14 cellular contexts compared by ENCODE assay signal in the genomic region with DNA sequence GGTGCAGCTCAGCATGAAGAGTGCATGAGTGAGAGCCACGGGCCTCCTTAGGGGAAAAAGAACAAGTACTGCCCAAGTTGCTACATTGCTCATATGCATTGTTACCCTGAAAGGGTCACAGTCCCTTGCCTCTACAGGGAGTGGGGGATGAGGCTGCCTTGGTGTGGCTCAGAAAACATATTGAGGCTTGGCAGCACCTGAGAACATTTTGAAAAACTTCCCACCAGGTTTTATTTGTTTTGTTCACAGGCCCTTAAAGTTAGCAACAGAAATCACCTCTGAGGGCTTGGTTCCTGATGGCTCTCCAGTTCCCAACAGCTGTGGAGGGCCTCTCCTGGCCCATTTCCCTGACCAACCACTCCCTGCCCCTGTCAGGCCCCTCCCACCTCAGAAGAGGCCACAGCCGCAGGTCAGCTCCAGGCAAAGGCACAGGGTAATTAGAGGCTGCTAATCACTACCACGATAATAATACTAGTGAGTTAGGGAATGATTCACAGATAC.
DNase-seq lines count a peak whose midpoint lies in the region; ATAC-seq, FAIRE-seq and TF ChIP-seq lines count a peak whose summit lies in the region.
"Had no signal": no experiment of that assay in that cellular context is flagged by ENCODE, and none has a peak within 500 bp of the region (broad histone marks: within the 10 kb centered on the region; RNA-seq: fewer than 3 reads in every experiment).

No MANE protein-coding gene starts in this region.

- no peaks in the 10 kb centered on the region for H3K9me3 ChIP-seq in RWPE2 (ENCODE audit: severe bottlenecking)
- H3K9me3 ChIP-seq in keratinocyte (ENCODE audit: control insufficient read depth, low read depth, low read length), result no peaks in the 10 kb centered on the region
- no peaks in the 10 kb centered on the region for H3K9me3 ChIP-seq in HepG2 (ENCODE audit: low read length)
- H3K9me3 ChIP-seq: heart right ventricle, testis had no signal

- no peak for DNase-seq in Right ventricle myocardium superior
- DNase-seq in cardiac septum (ENCODE audit: low spot score), result no peak
- DNase-seq in RWPE2 (ENCODE audit: low spot score), result no peak
- DNase-seq in keratinocyte (ENCODE audit: low read depth, low spot score), result no peak
- no peak for DNase-seq in GF-D8 (lab: John Stamatoyannopoulos, UW)
- DNase-seq in GM12892 (ENCODE audit: insufficient read length), result no peak
- no peak for DNase-seq in HepG2 (ENCODE audit: low spot score)
- DNase-seq: activated naive CD8-positive, alpha-beta T cell treated with anti-CD3 and anti-CD28 coated beads, Interleukin-2, amount 10 ng/mL, durations not matched to agents 7 days and 5 days; GDM1; heart right ventricle; retina; testis had no signal

- POLR2A ChIA-PET in HepG2 (lab: Yijun Ruan, JAX), result no interaction called here

- intact Hi-C loops in Right ventricle myocardium superior (cut with DNase I) (no loop called here), cardiac septum (cut with DNase I) (no loop called here), HepG2 (cut with micrococcal nuclease; ENCODE audit: unreplicated experiment) (no loop called here)

- H3K4me2 ChIP-seq in keratinocyte (ENCODE audit: control insufficient read depth, extremely low read depth, insufficient read depth, low read depth, low read length) (peak overlapping the region; percentile 13), HepG2 (ENCODE audit: low read depth, low read length) (no peak overlapping the region)

- no peak for FAIRE-seq in keratinocyte (lab: Jason Lieb, UNC)
- FAIRE-seq in GM12892 (lab: Jason Lieb, UNC), result no peak
- FAIRE-seq in HepG2 (lab: Jason Lieb, UNC), result no peak

- H2AFZ ChIP-seq in keratinocyte (ENCODE audit: control insufficient read depth, low read length) (no peak overlapping the region), HepG2 (ENCODE audit: low read length) (no peak overlapping the region)

- no peaks in the 10 kb centered on the region for H4K20me1 ChIP-seq in keratinocyte (ENCODE audit: control insufficient read depth, extremely low read depth, insufficient read depth, low read length)
- H4K20me1 ChIP-seq in HepG2 (ENCODE audit: insufficient read depth, low read length), result no peaks in the 10 kb centered on the region

- BruUV-seq in HepG2 (replicated peaks; lab: Mats Ljungman, UMichigan), result no TSS peak

- TF ChIP-seq POLR2A in GM12892 (IDR thresholded peaks at IDR 0.05; ENCODE audit: low read depth, low read length), result no peak
- TF ChIP-seq POLR2A in HepG2 (IDR thresholded peaks at IDR 0.05; ENCODE audit: insufficient read depth in 1 of 2, low read depth in 2 of 2, low read length in 2 of 2), result no peak

- H3K27me3 ChIP-seq in RWPE2 (ENCODE audit: insufficient read depth, poor library complexity, severe bottlenecking) (no peaks in the 10 kb centered on the region), keratinocyte (ENCODE audit: control insufficient read depth, extremely low read depth, insufficient read depth, low read length) (no peaks in the 10 kb centered on the region), HepG2 (ENCODE audit: control insufficient read depth in 1 of 2, insufficient read depth in 2 of 2, low read length in 2 of 2) (peaks cover 0 to 4% of the 10 kb centered on the region in 2 experiments; a peak in 1 of 5 replicates)
- H3K27me3 ChIP-seq: testis had no signal

- peak; percentile 64 for ATAC-seq in Right ventricle myocardium superior (ENCODE audit: poor library complexity)
- ATAC-seq in RWPE2 (ENCODE audit: low read depth), result no peak; the same call in 2 of the 3 replicates
- no peak for ATAC-seq in GM21526 (IDR thresholded peaks at IDR 0.05; ENCODE audit: low FRiP score, unreplicated experiment)
- no peak for ATAC-seq in HepG2

- TF ChIP-seq EP300 in HepG2 (IDR thresholded peaks at IDR 0.05; ENCODE audit: low read depth in 2 of 2, low read length in 2 of 2) (no peak), HepG2 (CRISPR knock-in tag; IDR thresholded peaks at IDR 0.05; ENCODE audit: borderline replicate concordance) (no peak)

- no peaks in the 10 kb centered on the region for H3K9me1 ChIP-seq in keratinocyte (ENCODE audit: control insufficient read depth, extremely low read depth, insufficient read depth, low read length)

- in situ Hi-C loops in HepG2 (cut with HindIII; ENCODE audit: extremely low pct_ligation_motif_present, low pct_unique_long_range_greater_than_20kb), result no loop called here

- H3K9ac ChIP-seq in keratinocyte (ENCODE audit: control insufficient read depth, extremely low read depth, insufficient read depth, low read length) (peak overlapping the region; percentile 33), HepG2 (ENCODE audit: insufficient read depth, low read depth, low read length) (no peak overlapping the region)

- H3K27ac ChIP-seq in RWPE2 (ENCODE audit: poor library complexity, severe bottlenecking) (peak overlapping the region; percentile 41), keratinocyte (ENCODE audit: control insufficient read depth, insufficient read depth, low read length) (peak overlapping the region; percentile 16), HepG2 (ENCODE audit: extremely low read length, insufficient read depth, low read length) (no peak overlapping the region)
- H3K27ac ChIP-seq: RWPE1, testis had no signal

- WGBS in HepG2 (ENCODE audit: low lambda C conversion rate), result 0% methylated on average over 3 of the region's 3 CpGs

- H3K4me3 ChIP-seq in RWPE2 (ENCODE audit: severe bottlenecking), result no peak overlapping the region
- no peak overlapping the region for H3K4me3 ChIP-seq in keratinocyte (ENCODE audit: control insufficient read depth in 2 of 3, extremely low read depth in 1 of 3, insufficient read depth in 2 of 3, low read depth in 1 of 3, low read length in 3 of 3)
- no peak overlapping the region for H3K4me3 ChIP-seq in HepG2 (replicated peaks in 1 of 3; ENCODE audit: insufficient read depth in 1 of 3, low read depth in 2 of 3, low read length in 3 of 3)
- H3K4me3 ChIP-seq: heart right ventricle, testis had no signal

- H3K79me2 ChIP-seq in keratinocyte (ENCODE audit: control insufficient read depth, insufficient read depth, low read length) (no peaks in the 10 kb centered on the region), HepG2 (ENCODE audit: insufficient read depth, low read length) (no peaks in the 10 kb centered on the region)

- H3K36me3 ChIP-seq in RWPE2 (ENCODE audit: low read depth) (no peaks in the 10 kb centered on the region), keratinocyte (ENCODE audit: control insufficient read depth in 2 of 2, extremely low read depth in 1 of 2, insufficient read depth in 2 of 2, low read length in 2 of 2) (no peaks in the 10 kb centered on the region), HepG2 (replicated peaks in 1 of 2; ENCODE audit: control insufficient read depth in 1 of 2, insufficient read depth in 2 of 2, low read length in 2 of 2) (no peaks in the 10 kb centered on the region)
- H3K36me3 ChIP-seq: heart right ventricle had no signal

- TF ChIP-seq CTCF in RWPE2 (IDR thresholded peaks at IDR 0.05; ENCODE audit: poor library complexity, severe bottlenecking), result no peak
- no peak for TF ChIP-seq CTCF in keratinocyte (optimal IDR thresholded peaks at IDR 0.05 in 1 of 3, IDR thresholded peaks at IDR 0.05 in 1 of 3, conservative IDR thresholded peaks at IDR 0.05 in 1 of 3; ENCODE audit: extremely low read depth in 1 of 3, insufficient read depth in 2 of 3, low read length in 3 of 3)
- no peak for TF ChIP-seq CTCF in HepG2 (CRISPR knock-in tag; IDR thresholded peaks at IDR 0.05)

- dilution Hi-C loops in keratinocyte (cut with MboI; ENCODE audit: extremely low pct_ligation_motif_present, low sequenced_read_pairs), result no loop called here

- H3K4me1 ChIP-seq in RWPE2 (ENCODE audit: insufficient read depth, poor library complexity, severe bottlenecking) (peaks cover 27% of the 10 kb centered on the region), keratinocyte (ENCODE audit: control insufficient read depth, extremely low read depth, insufficient read depth, low read length) (peaks cover 28% of the 10 kb centered on the region), HepG2 (ENCODE audit: insufficient read depth, low read length) (no peaks in the 10 kb centered on the region)

- CTCF ChIA-PET in HepG2 (lab: Yijun Ruan, JAX; ENCODE audit: low intra/inter-chr PET ratio, low total read pairs), result no interaction called here

- no peak for TF ChIP-seq RAD21 in HepG2 (CRISPR knock-in tag; IDR thresholded peaks at IDR 0.05)

TF ChIP-seq in HepG2, 621 proteins besides CTCF, POLR2A, EP300 and RAD21:
- TF ChIP-seq PRMT3 (CRISPR knock-in tag; IDR thresholded peaks at IDR 0.05; ENCODE audit: borderline replicate concordance, low read depth), result no peak
- TF ChIP-seq NCOA5 (CRISPR knock-in tag; IDR thresholded peaks at IDR 0.05), result no peak
- TF ChIP-seq FOXK1 (CRISPR knock-in tag; IDR thresholded peaks at IDR 0.05; ENCODE audit: borderline replicate concordance, low read depth), result no peak
- no peak for TF ChIP-seq ZNF883 (CRISPR knock-in tag; IDR thresholded peaks at IDR 0.05; ENCODE audit: not compliant biosample characterization)
- no peak for TF ChIP-seq ZNF441 (CRISPR knock-in tag; IDR thresholded peaks at IDR 0.05; ENCODE audit: borderline replicate concordance)
- TF ChIP-seq ZNF354B (CRISPR knock-in tag; IDR thresholded peaks at IDR 0.05), result no peak
- no peak for TF ChIP-seq KLF11 (CRISPR knock-in tag; IDR thresholded peaks at IDR 0.05)
- TF ChIP-seq ZNF225 (CRISPR knock-in tag; IDR thresholded peaks at IDR 0.05), result no peak
- TF ChIP-seq HNRNPL (IDR thresholded peaks at IDR 0.05; ENCODE audit: low read depth, low read length), result no peak
- no peak for TF ChIP-seq BRD4 (CRISPR knock-in tag; IDR thresholded peaks at IDR 0.05)
- TF ChIP-seq SPEN (CRISPR knock-in tag; IDR thresholded peaks at IDR 0.05; ENCODE audit: low read depth), result no peak
- no peak for TF ChIP-seq BRCA1 (CRISPR knock-in tag; IDR thresholded peaks at IDR 0.05)
- no peak for TF ChIP-seq PHF20 (CRISPR knock-in tag; IDR thresholded peaks at IDR 0.05)
- TF ChIP-seq ZMAT3 (CRISPR knock-in tag; conservative IDR thresholded peaks at IDR 0.05), result no peak
- no peak for TF ChIP-seq ZNF619 (CRISPR knock-in tag; IDR thresholded peaks at IDR 0.05)
- TF ChIP-seq GTF3A (CRISPR knock-in tag; conservative IDR thresholded peaks at IDR 0.05), result no peak
- TF ChIP-seq ZNF556 (CRISPR knock-in tag; IDR thresholded peaks at IDR 0.05; ENCODE audit: borderline replicate concordance), result no peak
- no peak for TF ChIP-seq MZF1 (CRISPR knock-in tag; IDR thresholded peaks at IDR 0.05; ENCODE audit: borderline replicate concordance)
TF ChIP-seq in HepG2: peak in this region for 0.
